Comparison of ENCODE assay signal across 8 cellular contexts in the genomic region with DNA sequence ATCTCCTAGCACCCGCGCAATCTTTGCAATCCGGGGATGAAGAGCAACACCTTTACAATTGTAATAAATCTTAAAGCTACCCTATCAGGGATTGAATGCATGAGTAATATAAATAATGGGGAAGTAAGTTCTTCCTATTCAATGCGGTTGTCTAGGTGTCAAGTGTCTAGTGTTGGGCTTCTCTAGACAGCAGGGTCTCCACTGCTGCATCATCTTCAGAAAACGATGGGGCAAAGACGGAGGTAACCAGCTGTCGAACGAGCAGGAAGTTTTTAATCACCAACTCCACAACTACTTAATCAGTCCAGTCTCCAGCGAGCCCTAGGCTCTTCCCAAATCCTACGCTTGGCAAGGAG. TPM values are rescaled to one million over a fixed set of nuclear protein-coding genes. Genes with fewer than 3 reads are reported as not detected.
DNase-seq lines count a peak whose midpoint lies in the region; ATAC-seq and TF ChIP-seq lines count a peak whose summit lies in the region.

No MANE protein-coding gene starts in this region.

- peaks cover 24% of the 10 kb centered on the region for H3K4me1 ChIP-seq in DOHH2 (ENCODE audit: control insufficient read depth, low read length)
- H3K4me1 ChIP-seq in HUES6 (ENCODE audit: control insufficient read depth, insufficient read depth, low read length) = peaks cover 5% of the 10 kb centered on the region; the same call in 1 of the 2 replicates
- peaks cover 43% of the 10 kb centered on the region for H3K4me1 ChIP-seq in body of pancreas
- no peaks in the 10 kb centered on the region for H3K4me1 ChIP-seq in mesendoderm (ENCODE audit: control insufficient read depth, low read depth, low read length)
- H3K4me1 ChIP-seq in aorta (ENCODE audit: control insufficient read depth in 1 of 2, insufficient read depth in 2 of 2, low read length in 2 of 2) = peaks cover 0 to 2% of the 10 kb centered on the region in 2 donors

- H3K56ac ChIP-seq in mesendoderm (ENCODE audit: low read length) = peak overlapping the region; percentile 97

- no peak for DNase-seq in body of pancreas
- DNase-seq in mesendoderm = no peak
- no peak for DNase-seq in aorta
- DNase-seq in HT-29 (ENCODE audit: low spot score) = no peak
- DNase-seq in OCI-M1 (lab: John Stamatoyannopoulos, UW) = no peak

- H3K4me2 ChIP-seq in DOHH2 (ENCODE audit: low read length) = peak overlapping the region; percentile 84
- peak overlapping the region; percentile 7 for H3K4me2 ChIP-seq in mesendoderm (ENCODE audit: low read length)

- H2AK5ac ChIP-seq in mesendoderm (ENCODE audit: low read length) = no peak overlapping the region

- H3F3A ChIP-seq in DOHH2 (ENCODE audit: control insufficient read depth, insufficient read depth) = no peaks in the 10 kb centered on the region

- no peak overlapping the region for H2BK5ac ChIP-seq in mesendoderm (ENCODE audit: low read length)

- no peak overlapping the region for H3K18ac ChIP-seq in mesendoderm (ENCODE audit: low read length)

- H3K4me3 ChIP-seq in DOHH2 (ENCODE audit: low read length) (peak overlapping the region; percentile 92), HUES6 (ENCODE audit: low read depth, low read length) (peak overlapping the region; percentile 97), body of pancreas (peak overlapping the region; percentile 64 to 76), mesendoderm (ENCODE audit: low read length) (peak overlapping the region; percentile 87), aorta (ENCODE audit: low read length in 2 of 2) (peak overlapping the region; percentile 82 to 98)

- H3K36me3 ChIP-seq in DOHH2 (ENCODE audit: control insufficient read depth, low read length) (peaks cover 3% of the 10 kb centered on the region; the same call in 1 of the 2 replicates), HUES6 (ENCODE audit: control insufficient read depth, insufficient read depth, low read length) (no peaks in the 10 kb centered on the region), body of pancreas (replicated peaks in 1 of 2; ENCODE audit: insufficient read depth in 1 of 2, low read depth in 2 of 2) (no peaks in the 10 kb centered on the region), mesendoderm (ENCODE audit: control insufficient read depth, insufficient read depth, low read length) (no peaks in the 10 kb centered on the region), aorta (ENCODE audit: control insufficient read depth in 1 of 2, insufficient read depth in 2 of 2, low read length in 1 of 2) (no peaks in the 10 kb centered on the region)

- no peak overlapping the region for H2BK15ac ChIP-seq in mesendoderm (replicated peaks; ENCODE audit: low read depth)

- peaks cover 5% of the 10 kb centered on the region for H3K79me1 ChIP-seq in mesendoderm (ENCODE audit: low read length)

- no peak overlapping the region for H3K4ac ChIP-seq in mesendoderm (ENCODE audit: low read depth, low read length)

- no peak overlapping the region for H4K8ac ChIP-seq in mesendoderm (ENCODE audit: low read depth, low read length)

- H3K9ac ChIP-seq in HUES6 (ENCODE audit: low read length) (peak overlapping the region; percentile 97), mesendoderm (ENCODE audit: low read length) (peak overlapping the region; percentile 77)

- no peak for TF ChIP-seq POLR2A in body of pancreas (IDR thresholded peaks at IDR 0.05)

- intact Hi-C loops in body of pancreas (cut with DNase I) = no loop called here
- intact Hi-C loops in aorta (cut with DNase I) = loop anchor here in 1 of 2 donors (5.0 kb wide), 2 partner anchors 138 to 542 kb away; a partner anchor contains a TSS

- H3K9me3 ChIP-seq in DOHH2 (ENCODE audit: control insufficient read depth, insufficient read depth, low read length) = no peaks in the 10 kb centered on the region
- H3K9me3 ChIP-seq in HUES6 (ENCODE audit: control insufficient read depth, insufficient read depth, low read depth, low read length) = 0 out of 2 replicates have a peak, but pooled peaks cover 4% of the 10 kb centered on the region
- H3K9me3 ChIP-seq in body of pancreas = no peaks in the 10 kb centered on the region
- no peaks in the 10 kb centered on the region for H3K9me3 ChIP-seq in aorta (ENCODE audit: control insufficient read depth, low read length)

- no peaks in the 10 kb centered on the region for H3K9me2 ChIP-seq in DOHH2 (replicated peaks; ENCODE audit: control insufficient read depth, low read length)

- no peaks in the 10 kb centered on the region for H4K20me1 ChIP-seq in DOHH2 (ENCODE audit: control insufficient read depth, insufficient read depth, low read depth, low read length)

- WGBS in body of pancreas, 2 donors = 0% methylated on average over 10 of the region's 10 CpGs
- WGBS in mesendoderm (ENCODE audit: extremely low coverage, insufficient coverage, low lambda C conversion rate) = no CpG with 5 or more reads among the region's 10 CpGs
- WGBS in aorta, 2 donors = 0 to 1% methylated on average over 10 of the region's 10 CpGs

- no peak overlapping the region for H3K23ac ChIP-seq in mesendoderm (ENCODE audit: low read length)

- ATAC-seq in GM21447 (IDR thresholded peaks at IDR 0.05; ENCODE audit: unreplicated experiment) (peak; percentile 24), body of pancreas (no peak), aorta (ENCODE audit: low FRiP score) (no peak)

- peaks cover 52% of the 10 kb centered on the region for H3K79me2 ChIP-seq in DOHH2 (ENCODE audit: control insufficient read depth, low read length)
- peaks cover 5% of the 10 kb centered on the region for H3K79me2 ChIP-seq in mesendoderm (ENCODE audit: control insufficient read depth, insufficient read depth, low read length)

- H3K27me3 ChIP-seq in DOHH2 (ENCODE audit: control insufficient read depth, low read length) (no peaks in the 10 kb centered on the region), HUES6 (ENCODE audit: control insufficient read depth, insufficient read depth, low read length) (no peaks in the 10 kb centered on the region), body of pancreas (no peaks in the 10 kb centered on the region), mesendoderm (ENCODE audit: insufficient read depth, low read length, poor library complexity) (no peaks in the 10 kb centered on the region), aorta (ENCODE audit: control insufficient read depth in 1 of 2, insufficient read depth in 2 of 2, low read length in 1 of 2) (no peaks in the 10 kb centered on the region)

- peak; percentile 10 for TF ChIP-seq CTCF in DOHH2 (IDR thresholded peaks at IDR 0.05; ENCODE audit: low read depth, low read length, poor library complexity, severe bottlenecking)
- TF ChIP-seq CTCF in body of pancreas (IDR thresholded peaks at IDR 0.05) = no peak

- no peak overlapping the region for H2BK120ac ChIP-seq in mesendoderm (ENCODE audit: low read depth, low read length)

- peak overlapping the region; percentile 61 for H3K27ac ChIP-seq in DOHH2 (ENCODE audit: low read depth, low read length)
- peak overlapping the region; percentile 100; the same call in 1 of the 2 replicates for H3K27ac ChIP-seq in HUES6 (ENCODE audit: low read depth, low read length)
- H3K27ac ChIP-seq in body of pancreas = peak overlapping the region; percentile 95 to 99 (median 96)
- no peak overlapping the region for H3K27ac ChIP-seq in mesendoderm (ENCODE audit: low read depth, low read length)
- peak overlapping the region; percentile 62 to 66 for H3K27ac ChIP-seq in aorta (ENCODE audit: low read depth in 1 of 2, low read length in 2 of 2)

- no peak overlapping the region for H4K5ac ChIP-seq in mesendoderm (ENCODE audit: low read length)

RNA-seq across cellular contexts. Expression of a gene that starts 0.6 kb away (rescaled TPM):
- total RNA-seq in body of pancreas (10 to 100 TPM; 25.7 to 34.0 TPM), aorta (10 to 100 TPM; 46.2 to 46.8 TPM)
- 8.4 TPM for polyA plus RNA-seq in mesendoderm (2013, experiment 1 of 2)
- 8.8 TPM for polyA plus RNA-seq in mesendoderm (2013, experiment 2 of 2)
- polyA plus RNA-seq in aorta = 10 to 100 TPM; 10.3 to 15.3 TPM
- total RNA-seq in HT-29 (2014; rRNA removed; shearing (Covaris generic)) = 8.3 and 9.0 TPM in 2 replicates
